ENCODE assay signal across 8 cellular contexts in genomic region chr11:85810521-85810870, GRCh38. TPM values are rescaled to one million over a fixed set of nuclear protein-coding genes. Genes with fewer than 3 reads are reported as not detected.
DNase-seq lines count a peak whose midpoint lies in the region; ATAC-seq and TF ChIP-seq lines count a peak whose summit lies in the region.

No MANE protein-coding gene starts in this region.

- DNase-seq in HAP-1 (ENCODE audit: low spot score in 2 of 2) (no peak), smooth muscle cell (lab: John Stamatoyannopoulos, UW; ENCODE audit: unreplicated experiment) (no peak), hepatic stellate cell (ENCODE audit: low spot score) (no peak), NCI-H1105 treated with DMSO at 0.1 percent for 48 hours (lab: John Stamatoyannopoulos, UW) (no peak), NCI-H1694 treated with DMSO at 0.1 percent for 48 hours (lab: John Stamatoyannopoulos, UW) (no peak), H4 (ENCODE audit: low spot score) (no peak)

- ATAC-seq in activated T-helper 17 cell treated with anti-CD3 and anti-CD28 coated beads, Interleukin-2, amount 50 U/mL, for 72 hours (replicated peaks), result peak; percentile 9

- peaks cover 7% of the 10 kb centered on the region; the same call in 1 of the 2 replicates for H3K4me1 ChIP-seq in HAP-1
- H3K4me1 ChIP-seq in smooth muscle cell (ENCODE audit: low read depth), result peaks cover 8% of the 10 kb centered on the region

- 3% methylated on average over 10 of the region's 10 CpGs for WGBS in smooth muscle cell (ENCODE audit: low lambda C conversion rate)

- H3K36me3 Mint-ChIP-seq in activated T-helper 17 cell treated with anti-CD3 and anti-CD28 coated beads, Interleukin-2, amount 50 U/mL, for 72 hours (ENCODE audit: low read depth), result no peaks in the 10 kb centered on the region

- no peaks in the 10 kb centered on the region for H4K20me1 ChIP-seq in smooth muscle cell (ENCODE audit: low read depth)

- no peaks in the 10 kb centered on the region for H3K27me3 Mint-ChIP-seq in activated T-helper 17 cell treated with anti-CD3 and anti-CD28 coated beads, Interleukin-2, amount 50 U/mL, for 72 hours

- H3K4me3 ChIP-seq in HAP-1, result peak overlapping the region; percentile 32
- peak overlapping the region; percentile 62 for H3K4me3 ChIP-seq in iPS-11a (ENCODE audit: low read depth, low read length)
- peak overlapping the region; percentile 64 for H3K4me3 ChIP-seq in smooth muscle cell

- TF ChIP-seq CTCF in smooth muscle cell (IDR thresholded peaks at IDR 0.05; ENCODE audit: borderline replicate concordance, insufficient read depth, poor library complexity, severe bottlenecking), result no peak

- peaks cover 13% of the 10 kb centered on the region for H3K4me1 Mint-ChIP-seq in activated T-helper 17 cell treated with anti-CD3 and anti-CD28 coated beads, Interleukin-2, amount 50 U/mL, for 72 hours

- H3K9me3 Mint-ChIP-seq in activated T-helper 17 cell treated with anti-CD3 and anti-CD28 coated beads, Interleukin-2, amount 50 U/mL, for 72 hours, result no peaks in the 10 kb centered on the region

- H3K4me3 Mint-ChIP-seq in activated T-helper 17 cell treated with anti-CD3 and anti-CD28 coated beads, Interleukin-2, amount 50 U/mL, for 72 hours, result peak overlapping the region; percentile 87

- H3K36me3 ChIP-seq in HAP-1 (replicated peaks) (no peaks in the 10 kb centered on the region), smooth muscle cell (ENCODE audit: low read depth) (no peaks in the 10 kb centered on the region)

- H3F3A ChIP-seq in smooth muscle cell (ENCODE audit: low read depth), result no peaks in the 10 kb centered on the region

- H3K27ac ChIP-seq in smooth muscle cell (ENCODE audit: low read depth), result no peak overlapping the region

- H2AFZ ChIP-seq in smooth muscle cell (ENCODE audit: low read depth), result peak overlapping the region; percentile 79

- H3K79me2 ChIP-seq in smooth muscle cell (ENCODE audit: low read depth), result no peaks in the 10 kb centered on the region

- peak overlapping the region; percentile 96 for H3K4me2 ChIP-seq in smooth muscle cell

- H3K27me3 ChIP-seq in HAP-1 (ENCODE audit: low read depth), result no peaks in the 10 kb centered on the region
- peaks cover 7% of the 10 kb centered on the region for H3K27me3 ChIP-seq in smooth muscle cell (ENCODE audit: low read depth)

- no peak overlapping the region for H3K9ac ChIP-seq in smooth muscle cell (ENCODE audit: low read depth)

- in situ Hi-C loops in HAP-1 (cut with MboI; ENCODE audit: low sequenced_read_pairs), result no loop called here

- peak overlapping the region; percentile 15 for H3K27ac Mint-ChIP-seq in activated T-helper 17 cell treated with anti-CD3 and anti-CD28 coated beads, Interleukin-2, amount 50 U/mL, for 72 hours

- no peaks in the 10 kb centered on the region for H3K9me3 ChIP-seq in HAP-1
- H3K9me3 ChIP-seq in smooth muscle cell (replicated peaks; ENCODE audit: low read depth), result no peaks in the 10 kb centered on the region

RNA-seq across cellular contexts. Expression of gene SYTL2, which starts 0.4 kb away (rescaled TPM):
- total RNA-seq in activated T-helper 17 cell treated with anti-CD3 and anti-CD28 coated beads, Interleukin-2, amount 50 U/mL, for 72 hours, result 10 to 100 TPM; 10.5 to 12.1 TPM
- 50.7 and 73.0 TPM in 2 replicates for total RNA-seq in smooth muscle cell
- 7.2 and 10.4 TPM in 2 replicates for polyA plus RNA-seq in smooth muscle cell
- 56.5 and 61.4 TPM in 2 replicates for total RNA-seq in H4 (2014; rRNA removed; shearing (Covaris generic))

RNA-seq across cellular contexts. Expression of gene CCDC83, which starts 44.7 kb away (rescaled TPM):
- total RNA-seq in activated T-helper 17 cell treated with anti-CD3 and anti-CD28 coated beads, Interleukin-2, amount 50 U/mL, for 72 hours, result not detected
- not detected in 2 replicates for total RNA-seq in smooth muscle cell
- polyA plus RNA-seq in smooth muscle cell, result 0.28 TPM in 1 of 2 replicates, not detected in the other
- not detected in 2 replicates for total RNA-seq in H4 (2014; rRNA removed; shearing (Covaris generic))
